In the genomic region with DNA sequence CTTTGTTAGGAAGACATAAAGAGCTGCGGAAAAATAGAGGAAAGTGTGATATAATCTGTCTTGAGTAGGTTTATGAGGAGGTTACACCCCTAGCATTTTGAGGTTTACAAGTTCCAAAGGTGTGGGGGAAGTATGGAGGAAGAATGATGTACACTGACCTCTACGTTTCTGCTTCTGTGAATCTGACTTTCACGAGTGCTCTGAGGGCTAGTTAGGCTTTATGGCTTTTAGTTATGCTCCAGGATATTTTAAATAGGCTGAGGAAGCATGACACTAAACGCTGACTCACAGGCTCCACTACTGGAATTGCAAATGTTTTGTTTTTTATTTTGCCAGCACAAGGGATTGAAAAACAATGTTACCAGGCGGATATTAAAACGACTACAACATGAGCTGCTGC, we compare ENCODE assay signal across 1 cellular context.
TF ChIP-seq lines count a peak whose summit lies in the region.

No MANE protein-coding gene starts in this region.

TF ChIP-seq in IMR-90, 13 proteins besides CTCF, POLR2A, EP300 and RAD21 (continued from another document):
- peak; percentile 68 for TF ChIP-seq MAFK (IDR thresholded peaks at IDR 0.05; ENCODE audit: low read depth, low read length)
